Comparison of ENCODE assay signal across 6 cellular contexts in the genomic region with DNA sequence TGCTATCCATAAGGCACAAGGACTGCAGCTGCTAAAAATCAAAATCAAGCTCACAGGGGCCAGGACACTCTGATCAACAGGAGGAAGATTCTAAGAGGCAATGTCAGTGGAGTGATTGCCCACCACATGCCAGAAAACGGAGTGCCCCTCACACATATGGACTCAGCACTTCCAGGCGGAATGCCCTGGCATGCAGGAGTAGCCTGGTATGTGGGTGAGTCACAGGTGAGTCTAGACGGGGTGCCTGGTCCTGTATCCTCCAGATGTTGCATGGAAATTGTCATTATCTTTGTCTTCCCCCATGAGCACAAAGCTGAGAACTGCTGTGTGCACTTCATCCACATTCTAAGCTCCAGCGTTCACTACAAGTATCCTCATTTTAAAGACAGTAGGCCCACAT.
DNase-seq lines count a peak whose midpoint lies in the region; ATAC-seq, FAIRE-seq and TF ChIP-seq lines count a peak whose summit lies in the region.
"Not testable (repeated sequence)": the region's sequence is repeated elsewhere in the genome, so short reads cannot be mapped to it uniquely, and the experiment has no call there.

No MANE protein-coding gene starts in this region.

- not testable (repeated sequence) for FAIRE-seq in bronchial epithelial cell (lab: Jason Lieb, UNC)

- not testable (repeated sequence) for H3K36me3 ChIP-seq in RWPE2 (ENCODE audit: low read depth); bronchial epithelial cell (ENCODE audit: control insufficient read depth, insufficient read depth, low read length); upper lobe of right lung

- H3K9me3 ChIP-seq in RWPE2 (ENCODE audit: severe bottlenecking); upper lobe of right lung: not testable (repeated sequence)

- not testable (repeated sequence) for H3K4me1 ChIP-seq in RWPE2 (ENCODE audit: insufficient read depth, poor library complexity, severe bottlenecking); upper lobe of right lung

- peak; percentile 84 for ATAC-seq in RWPE2 (ENCODE audit: low read depth)
- not testable (repeated sequence) for ATAC-seq in upper lobe of right lung

- intact Hi-C loops in upper lobe of right lung (cut with DNase I) = not testable (repeated sequence)

- H3K4me3 ChIP-seq in RWPE2 (ENCODE audit: severe bottlenecking); bronchial epithelial cell (ENCODE audit: low read depth, low read length); epithelial cell of esophagus (ENCODE audit: low read length); upper lobe of right lung: not testable (repeated sequence)

- not testable (repeated sequence) for H3K27me3 ChIP-seq in RWPE2 (ENCODE audit: insufficient read depth, poor library complexity, severe bottlenecking); bronchial epithelial cell (ENCODE audit: control insufficient read depth, insufficient read depth, low read length); upper lobe of right lung

- TF ChIP-seq CTCF in RWPE2 (IDR thresholded peaks at IDR 0.05; ENCODE audit: poor library complexity, severe bottlenecking); bronchial epithelial cell (IDR thresholded peaks at IDR 0.05; ENCODE audit: insufficient read depth, low read length, severe bottlenecking); epithelial cell of esophagus (IDR thresholded peaks at IDR 0.05; ENCODE audit: insufficient read depth, low read depth, low read length, missing control alignments); upper lobe of right lung (IDR thresholded peaks at IDR 0.05): not testable (repeated sequence)

- not testable (repeated sequence) for H3K27ac ChIP-seq in RWPE2 (ENCODE audit: poor library complexity, severe bottlenecking); upper lobe of right lung

- DNase-seq in Daoy (ENCODE audit: low read depth) = peak; percentile 64
- DNase-seq in RWPE2 (ENCODE audit: low spot score) = not testable (repeated sequence)
- DNase-seq in bronchial epithelial cell (ENCODE audit: low read depth) = peak; percentile 4
- DNase-seq in epithelial cell of esophagus (ENCODE audit: low read depth) = peak; percentile 4
- peak; percentile 20 for DNase-seq in kidney tubule cell (ENCODE audit: low spot score)
- DNase-seq in upper lobe of right lung = peak; percentile 42
